In genomic region chr9:16039103-16039987, GRCh38 we compare ENCODE assay signal across 10 cellular contexts.
DNase-seq lines count a peak whose midpoint lies in the region; ATAC-seq and TF ChIP-seq lines count a peak whose summit lies in the region.
"Had no signal": no experiment of that assay in that cellular context is flagged by ENCODE, and none has a peak within 500 bp of the region (broad histone marks: within the 10 kb centered on the region; RNA-seq: fewer than 3 reads in every experiment).

No MANE protein-coding gene starts in this region.

- no peaks in the 10 kb centered on the region for H3K36me3 Mint-ChIP-seq in naive thymus-derived CD8-positive, alpha-beta T cell

- H3K27ac ChIP-seq in mesodermal cell (ENCODE audit: low read depth, low read length, severe bottlenecking) (peak overlapping the region; percentile 3), body of pancreas (no peak overlapping the region)

- peak; percentile 66 for ATAC-seq in HG03432 (IDR thresholded peaks at IDR 0.05; ENCODE audit: unreplicated experiment)
- no peak for ATAC-seq in GM18498 (IDR thresholded peaks at IDR 0.05; ENCODE audit: unreplicated experiment)
- ATAC-seq in body of pancreas, result no peak
- ATAC-seq in naive thymus-derived CD8-positive, alpha-beta T cell, result no peak
- ATAC-seq: activated T-cell treated with anti-CD3 and anti-CD28 coated beads, Interleukin-2, amount 50 U/mL, for 4 hours had no signal

- H3K9me3 ChIP-seq in mesodermal cell (ENCODE audit: control insufficient read depth, low read length) (no peaks in the 10 kb centered on the region), body of pancreas (no peaks in the 10 kb centered on the region)

- H3K4me1 Mint-ChIP-seq in naive thymus-derived CD8-positive, alpha-beta T cell, result no peaks in the 10 kb centered on the region

- no peaks in the 10 kb centered on the region for H3K27me3 ChIP-seq in body of pancreas

- TF ChIP-seq POLR2A in body of pancreas (IDR thresholded peaks at IDR 0.05), result no peak

- POLR2A ChIA-PET in naive thymus-derived CD8-positive, alpha-beta T cell (lab: Charles Lee), result no interaction called here

- H3K27ac Mint-ChIP-seq in naive thymus-derived CD8-positive, alpha-beta T cell, result no peak overlapping the region

- H3K36me3 ChIP-seq in mesodermal cell (ENCODE audit: control insufficient read depth, insufficient read depth, low read length) (no peaks in the 10 kb centered on the region), body of pancreas (replicated peaks in 1 of 2; ENCODE audit: insufficient read depth in 1 of 2, low read depth in 2 of 2) (no peaks in the 10 kb centered on the region)

- H3K9me3 Mint-ChIP-seq in naive thymus-derived CD8-positive, alpha-beta T cell, result peaks cover 0 to under 1% (median 0%) of the 10 kb centered on the region in 9 donors
- H3K9me3 Mint-ChIP-seq: activated T-cell treated with anti-CD3 and anti-CD28 coated beads, Interleukin-2, amount 50 U/mL, for 4 hours had no signal

- H3K4me3 ChIP-seq in GM12865 (ENCODE audit: low read depth, low read length) (no peak overlapping the region), mesodermal cell (ENCODE audit: extremely low read depth, insufficient read depth, low read length, poor library complexity, severe bottlenecking) (no peak overlapping the region), body of pancreas (no peak overlapping the region)

- H3K27me3 Mint-ChIP-seq in naive thymus-derived CD8-positive, alpha-beta T cell, result no peaks in the 10 kb centered on the region

- no peaks in the 10 kb centered on the region for H3K4me1 ChIP-seq in mesodermal cell (ENCODE audit: control insufficient read depth, insufficient read depth, low read length, poor library complexity, severe bottlenecking)
- no peaks in the 10 kb centered on the region for H3K4me1 ChIP-seq in body of pancreas

- 69 to 70% methylated on average over 6 to 9 of the region's 12 CpGs for WGBS in mesodermal cell (ENCODE audit: insufficient coverage in 2 of 2), 2 experiments
- 55 to 60% methylated on average over 12 of the region's 12 CpGs for WGBS in body of pancreas, 2 donors

- H3K4me3 Mint-ChIP-seq in naive thymus-derived CD8-positive, alpha-beta T cell, result no peak overlapping the region
- H3K4me3 Mint-ChIP-seq: activated T-cell treated with anti-CD3 and anti-CD28 coated beads, Interleukin-2, amount 50 U/mL, for 4 hours had no signal

- intact Hi-C loops in body of pancreas (cut with DNase I), result no loop called here

- TF ChIP-seq CTCF in GM12865 (IDR thresholded peaks at IDR 0.05; ENCODE audit: insufficient read depth, low read depth, low read length, missing control alignments) (peak; percentile 14), body of pancreas (IDR thresholded peaks at IDR 0.05) (no peak)

- DNase-seq in GM12865 (ENCODE audit: low read depth) (peak; percentile 32), astrocyte of the hippocampus (ENCODE audit: low read depth, low spot score) (peak; percentile 62), body of pancreas (no peak)
- DNase-seq in stimulated activated CD4-positive, alpha-beta T cell treated with anti-CD3 and anti-CD28 coated beads, Interleukin-4, amount 100 ng/mL, for 1 hour, result no peak
- no peak for DNase-seq in naive thymus-derived CD8-positive, alpha-beta T cell
- DNase-seq: activated T-cell treated with anti-CD3 and anti-CD28 coated beads, Interleukin-2, amount 50 U/mL, for 4 hours; NCI-H2029 had no signal

Comparison
In these comparisons a context has a peak if more than half of its experiments do, and no peak if none do; other contexts are left out.
1. DNase-seq: peak in GM12865 (single experiment) and astrocyte of the hippocampus (single experiment); none in body of pancreas (0 of 4), stimulated activated CD4-positive, alpha-beta T cell treated with anti-CD3 and anti-CD28 coated beads, Interleukin-4, amount 100 ng/mL, for 1 hour (single experiment) and naive thymus-derived CD8-positive, alpha-beta T cell (0 of 10).